ENCODE assay signal across 1 cellular context in the genomic region with DNA sequence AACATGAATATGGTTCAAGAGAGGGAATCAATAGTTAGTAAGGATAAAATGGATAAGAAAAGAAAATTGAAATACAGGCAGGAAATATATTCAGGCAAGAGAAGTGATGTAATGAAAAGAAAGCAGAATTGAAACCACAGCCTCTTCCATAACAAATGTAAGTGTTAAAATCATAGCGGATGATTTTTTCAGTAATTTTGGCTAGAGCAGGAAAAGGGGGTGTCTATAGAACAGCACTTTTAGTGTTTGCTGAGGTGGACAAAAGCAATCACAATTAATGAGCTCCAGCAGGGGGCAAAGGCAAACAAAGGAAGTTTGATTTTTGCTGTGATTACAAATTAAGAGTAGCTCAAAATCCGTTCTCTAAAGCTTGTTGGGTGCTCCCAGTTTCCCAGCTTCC.
TF ChIP-seq lines count a peak whose summit lies in the region.

No MANE protein-coding gene starts in this region.

TF ChIP-seq in GM23338, 12 proteins besides CTCF, POLR2A, EP300 and RAD21 (continued from another document):
- TF ChIP-seq, protein P1, sequence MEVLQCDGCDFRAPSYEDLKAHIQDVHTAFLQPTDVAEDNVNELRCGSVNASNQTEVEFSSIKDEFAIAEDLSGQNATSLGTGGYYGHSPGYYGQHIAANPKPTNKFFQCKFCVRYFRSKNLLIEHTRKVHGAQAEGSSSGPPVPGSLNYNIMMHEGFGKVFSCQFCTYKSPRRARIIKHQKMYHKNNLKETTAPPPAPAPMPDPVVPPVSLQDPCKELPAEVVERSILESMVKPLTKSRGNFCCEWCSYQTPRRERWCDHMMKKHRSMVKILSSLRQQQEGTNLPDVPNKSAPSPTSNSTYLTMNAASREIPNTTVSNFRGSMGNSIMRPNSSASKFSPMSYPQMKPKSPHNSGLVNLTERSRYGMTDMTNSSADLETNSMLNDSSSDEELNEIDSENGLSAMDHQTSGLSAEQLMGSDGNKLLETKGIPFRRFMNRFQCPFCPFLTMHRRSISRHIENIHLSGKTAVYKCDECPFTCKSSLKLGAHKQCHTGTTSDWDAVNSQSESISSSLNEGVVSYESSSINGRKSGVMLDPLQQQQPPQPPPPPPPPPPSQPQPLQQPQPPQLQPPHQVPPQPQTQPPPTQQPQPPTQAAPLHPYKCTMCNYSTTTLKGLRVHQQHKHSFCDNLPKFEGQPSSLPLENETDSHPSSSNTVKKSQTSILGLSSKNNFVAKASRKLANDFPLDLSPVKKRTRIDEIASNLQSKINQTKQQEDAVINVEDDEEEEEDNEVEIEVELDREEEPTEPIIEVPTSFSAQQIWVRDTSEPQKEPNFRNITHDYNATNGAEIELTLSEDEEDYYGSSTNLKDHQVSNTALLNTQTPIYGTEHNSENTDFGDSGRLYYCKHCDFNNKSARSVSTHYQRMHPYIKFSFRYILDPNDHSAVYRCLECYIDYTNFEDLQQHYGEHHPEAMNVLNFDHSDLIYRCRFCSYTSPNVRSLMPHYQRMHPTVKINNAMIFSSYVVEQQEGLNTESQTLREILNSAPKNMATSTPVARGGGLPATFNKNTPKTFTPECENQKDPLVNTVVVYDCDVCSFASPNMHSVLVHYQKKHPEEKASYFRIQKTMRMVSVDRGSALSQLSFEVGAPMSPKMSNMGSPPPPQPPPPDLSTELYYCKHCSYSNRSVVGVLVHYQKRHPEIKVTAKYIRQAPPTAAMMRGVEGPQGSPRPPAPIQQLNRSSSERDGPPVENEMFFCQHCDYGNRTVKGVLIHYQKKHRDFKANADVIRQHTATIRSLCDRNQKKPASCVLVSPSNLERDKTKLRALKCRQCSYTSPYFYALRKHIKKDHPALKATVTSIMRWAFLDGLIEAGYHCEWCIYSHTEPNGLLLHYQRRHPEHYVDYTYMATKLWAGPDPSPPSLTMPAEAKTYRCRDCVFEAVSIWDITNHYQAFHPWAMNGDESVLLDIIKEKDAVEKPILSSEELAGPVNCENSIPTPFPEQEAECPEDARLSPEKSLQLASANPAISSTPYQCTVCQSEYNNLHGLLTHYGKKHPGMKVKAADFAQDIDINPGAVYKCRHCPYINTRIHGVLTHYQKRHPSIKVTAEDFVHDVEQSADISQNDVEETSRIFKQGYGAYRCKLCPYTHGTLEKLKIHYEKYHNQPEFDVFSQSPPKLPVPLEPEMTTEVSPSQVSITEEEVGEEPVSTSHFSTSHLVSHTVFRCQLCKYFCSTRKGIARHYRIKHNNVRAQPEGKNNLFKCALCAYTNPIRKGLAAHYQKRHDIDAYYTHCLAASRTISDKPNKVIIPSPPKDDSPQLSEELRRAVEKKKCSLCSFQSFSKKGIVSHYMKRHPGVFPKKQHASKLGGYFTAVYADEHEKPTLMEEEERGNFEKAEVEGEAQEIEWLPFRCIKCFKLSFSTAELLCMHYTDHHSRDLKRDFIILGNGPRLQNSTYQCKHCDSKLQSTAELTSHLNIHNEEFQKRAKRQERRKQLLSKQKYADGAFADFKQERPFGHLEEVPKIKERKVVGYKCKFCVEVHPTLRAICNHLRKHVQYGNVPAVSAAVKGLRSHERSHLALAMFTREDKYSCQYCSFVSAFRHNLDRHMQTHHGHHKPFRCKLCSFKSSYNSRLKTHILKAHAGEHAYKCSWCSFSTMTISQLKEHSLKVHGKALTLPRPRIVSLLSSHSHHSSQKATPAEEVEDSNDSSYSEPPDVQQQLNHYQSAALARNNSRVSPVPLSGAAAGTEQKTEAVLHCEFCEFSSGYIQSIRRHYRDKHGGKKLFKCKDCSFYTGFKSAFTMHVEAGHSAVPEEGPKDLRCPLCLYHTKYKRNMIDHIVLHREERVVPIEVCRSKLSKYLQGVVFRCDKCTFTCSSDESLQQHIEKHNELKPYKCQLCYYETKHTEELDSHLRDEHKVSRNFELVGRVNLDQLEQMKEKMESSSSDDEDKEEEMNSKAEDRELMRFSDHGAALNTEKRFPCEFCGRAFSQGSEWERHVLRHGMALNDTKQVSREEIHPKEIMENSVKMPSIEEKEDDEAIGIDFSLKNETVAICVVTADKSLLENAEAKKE (CRISPR knock-in tag; IDR thresholded peaks at IDR 0.05): no peak
- TF ChIP-seq STAT1 (IDR thresholded peaks at IDR 0.05; ENCODE audit: unreplicated experiment) (no peak), EZH2 (IDR thresholded peaks at IDR 0.05; ENCODE audit: low read depth, unreplicated experiment) (no peak), NANOG (IDR thresholded peaks at IDR 0.05; ENCODE audit: borderline replicate concordance) (no peak), ZNF331 (CRISPR knock-in tag; IDR thresholded peaks at IDR 0.05; ENCODE audit: low read depth) (no peak), JUNB (IDR thresholded peaks at IDR 0.05; ENCODE audit: unreplicated experiment) (no peak), EZH2phosphoT487 (IDR thresholded peaks at IDR 0.05; ENCODE audit: unreplicated experiment) (no peak), ZNF114 (CRISPR knock-in tag; IDR thresholded peaks at IDR 0.05) (no peak)
- TF ChIP-seq, protein P2, sequence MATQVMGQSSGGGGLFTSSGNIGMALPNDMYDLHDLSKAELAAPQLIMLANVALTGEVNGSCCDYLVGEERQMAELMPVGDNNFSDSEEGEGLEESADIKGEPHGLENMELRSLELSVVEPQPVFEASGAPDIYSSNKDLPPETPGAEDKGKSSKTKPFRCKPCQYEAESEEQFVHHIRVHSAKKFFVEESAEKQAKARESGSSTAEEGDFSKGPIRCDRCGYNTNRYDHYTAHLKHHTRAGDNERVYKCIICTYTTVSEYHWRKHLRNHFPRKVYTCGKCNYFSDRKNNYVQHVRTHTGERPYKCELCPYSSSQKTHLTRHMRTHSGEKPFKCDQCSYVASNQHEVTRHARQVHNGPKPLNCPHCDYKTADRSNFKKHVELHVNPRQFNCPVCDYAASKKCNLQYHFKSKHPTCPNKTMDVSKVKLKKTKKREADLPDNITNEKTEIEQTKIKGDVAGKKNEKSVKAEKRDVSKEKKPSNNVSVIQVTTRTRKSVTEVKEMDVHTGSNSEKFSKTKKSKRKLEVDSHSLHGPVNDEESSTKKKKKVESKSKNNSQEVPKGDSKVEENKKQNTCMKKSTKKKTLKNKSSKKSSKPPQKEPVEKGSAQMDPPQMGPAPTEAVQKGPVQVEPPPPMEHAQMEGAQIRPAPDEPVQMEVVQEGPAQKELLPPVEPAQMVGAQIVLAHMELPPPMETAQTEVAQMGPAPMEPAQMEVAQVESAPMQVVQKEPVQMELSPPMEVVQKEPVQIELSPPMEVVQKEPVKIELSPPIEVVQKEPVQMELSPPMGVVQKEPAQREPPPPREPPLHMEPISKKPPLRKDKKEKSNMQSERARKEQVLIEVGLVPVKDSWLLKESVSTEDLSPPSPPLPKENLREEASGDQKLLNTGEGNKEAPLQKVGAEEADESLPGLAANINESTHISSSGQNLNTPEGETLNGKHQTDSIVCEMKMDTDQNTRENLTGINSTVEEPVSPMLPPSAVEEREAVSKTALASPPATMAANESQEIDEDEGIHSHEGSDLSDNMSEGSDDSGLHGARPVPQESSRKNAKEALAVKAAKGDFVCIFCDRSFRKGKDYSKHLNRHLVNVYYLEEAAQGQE (IDR thresholded peaks at IDR 0.05; ENCODE audit: unreplicated experiment): no peak
- TF ChIP-seq, protein P3, sequence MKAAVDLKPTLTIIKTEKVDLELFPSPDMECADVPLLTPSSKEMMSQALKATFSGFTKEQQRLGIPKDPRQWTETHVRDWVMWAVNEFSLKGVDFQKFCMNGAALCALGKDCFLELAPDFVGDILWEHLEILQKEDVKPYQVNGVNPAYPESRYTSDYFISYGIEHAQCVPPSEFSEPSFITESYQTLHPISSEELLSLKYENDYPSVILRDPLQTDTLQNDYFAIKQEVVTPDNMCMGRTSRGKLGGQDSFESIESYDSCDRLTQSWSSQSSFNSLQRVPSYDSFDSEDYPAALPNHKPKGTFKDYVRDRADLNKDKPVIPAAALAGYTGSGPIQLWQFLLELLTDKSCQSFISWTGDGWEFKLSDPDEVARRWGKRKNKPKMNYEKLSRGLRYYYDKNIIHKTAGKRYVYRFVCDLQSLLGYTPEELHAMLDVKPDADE (IDR thresholded peaks at IDR 0.05): no peak
